In the genomic region with DNA sequence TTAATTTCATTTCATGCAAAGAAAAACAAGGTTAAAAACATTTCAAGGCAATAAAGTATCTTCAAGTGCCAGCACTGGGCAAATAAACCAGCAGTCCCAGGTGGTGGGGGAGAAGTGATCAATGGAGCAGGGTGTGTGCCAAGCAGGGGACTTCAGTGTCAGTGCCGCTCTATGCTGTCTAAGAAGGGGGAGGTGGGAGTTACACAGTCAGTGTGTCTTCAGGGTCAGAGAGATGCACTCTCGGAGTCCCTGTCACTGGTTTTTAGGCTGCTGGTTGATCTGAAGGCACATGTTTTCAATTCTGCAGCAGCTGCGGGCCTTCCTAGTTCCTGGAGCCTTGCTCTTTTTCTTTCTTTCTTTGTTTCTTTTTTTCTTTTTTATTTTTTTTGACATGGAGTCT, we compare ENCODE assay signal across 17 cellular contexts. TPM values are rescaled to one million over a fixed set of nuclear protein-coding genes. Genes with fewer than 3 reads are reported as not detected.
DNase-seq lines count a peak whose midpoint lies in the region; ATAC-seq and TF ChIP-seq lines count a peak whose summit lies in the region.
"Had no signal": no experiment of that assay in that cellular context is flagged by ENCODE, and none has a peak within 500 bp of the region (broad histone marks: within the 10 kb centered on the region; RNA-seq: fewer than 3 reads in every experiment).

No MANE protein-coding gene starts in this region.

- no peak overlapping the region for H3K18ac ChIP-seq in mesenchymal stem cell (ENCODE audit: low read depth in 1 of 2, low read length in 2 of 2)

- H3K4me3 Mint-ChIP-seq in progenitor cell of endocrine pancreas (ENCODE audit: low read depth): no peak overlapping the region
- H3K4me3 Mint-ChIP-seq: CD8-positive, alpha-beta memory T cell had no signal

- H2BK120ac ChIP-seq in mesenchymal stem cell (ENCODE audit: low read depth, low read length): no peak overlapping the region

- TF ChIP-seq CTCF in esophagus muscularis mucosa (IDR thresholded peaks at IDR 0.05) (no peak), progenitor cell of endocrine pancreas (IDR thresholded peaks at IDR 0.05; ENCODE audit: unreplicated experiment) (no peak)

- H2AK5ac ChIP-seq in mesenchymal stem cell (ENCODE audit: low read length, severe bottlenecking): no peak overlapping the region

- WGBS in mesenchymal stem cell: 86% methylated on average over 3 of the region's 3 CpGs
- 83% methylated on average over 3 of the region's 3 CpGs for WGBS in esophagus muscularis mucosa

- H3K9me3 Mint-ChIP-seq in progenitor cell of endocrine pancreas (ENCODE audit: low read depth): no peaks in the 10 kb centered on the region
- H3K9me3 Mint-ChIP-seq: CD8-positive, alpha-beta memory T cell had no signal

- peak; percentile 42 for DNase-seq in NCI-H1105 treated with DMSO at 0.1 percent for 48 hours (lab: John Stamatoyannopoulos, UW)
- no peak for DNase-seq in NCI-H1105 (lab: John Stamatoyannopoulos, UW)
- peak; percentile 71 for DNase-seq in DMS79 treated with DMSO at 0.1 percent for 48 hours (lab: John Stamatoyannopoulos, UW)
- DNase-seq in NCI-H345 (lab: John Stamatoyannopoulos, UW): peak; percentile 55
- DNase-seq in mesenchymal stem cell: no peak
- DNase-seq in esophagus muscularis mucosa (ENCODE audit: extremely low spot score): no peak
- DNase-seq in progenitor cell of endocrine pancreas (ENCODE audit: low spot score, unreplicated experiment): no peak
- DNase-seq: CD8-positive, alpha-beta memory T cell; DMS 273 treated with DMSO at 0.1 percent for 48 hours; EL; IMR-90; Kasumi-1; NCI-H1694; NCI-H748 treated with DMSO at 0.1 percent for 48 hours had no signal

- no peak overlapping the region for H3K23ac ChIP-seq in mesenchymal stem cell (ENCODE audit: low read length in 2 of 2)

- no peaks in the 10 kb centered on the region for H3K79me1 ChIP-seq in mesenchymal stem cell (replicated peaks; ENCODE audit: low read length, poor library complexity, severe bottlenecking)

- H3K9me3 ChIP-seq in mesenchymal stem cell (ENCODE audit: control insufficient read depth, low read length): no peaks in the 10 kb centered on the region
- H3K9me3 ChIP-seq in esophagus muscularis mucosa: no peaks in the 10 kb centered on the region

- no peak for TF ChIP-seq EP300 in esophagus muscularis mucosa (IDR thresholded peaks at IDR 0.05)

- H2BK15ac ChIP-seq in mesenchymal stem cell (ENCODE audit: low read depth, poor library complexity, severe bottlenecking): no peak overlapping the region

- no peak overlapping the region for H3K9ac ChIP-seq in mesenchymal stem cell (ENCODE audit: low read length)

- no peak overlapping the region for H4K8ac ChIP-seq in mesenchymal stem cell (ENCODE audit: low read length)

- H3K27me3 ChIP-seq in mesenchymal stem cell (ENCODE audit: control insufficient read depth in 1 of 2, insufficient read depth in 1 of 2, low read length in 2 of 2): peaks cover 3 to 15% of the 10 kb centered on the region in 2 experiments
- H3K27me3 ChIP-seq in esophagus muscularis mucosa: peaks cover 0 to 13% (median 0%) of the 10 kb centered on the region in 4 donors

- no peak overlapping the region for H4K91ac ChIP-seq in mesenchymal stem cell (ENCODE audit: low read length)

- H3K27me3 Mint-ChIP-seq in progenitor cell of endocrine pancreas: peaks cover 8% of the 10 kb centered on the region

- TF ChIP-seq POLR2A in esophagus muscularis mucosa (IDR thresholded peaks at IDR 0.05; ENCODE audit: low read depth): no peak

- H3K27ac Mint-ChIP-seq in progenitor cell of endocrine pancreas: no peak overlapping the region

- H3K4ac ChIP-seq in mesenchymal stem cell (ENCODE audit: low read depth in 1 of 2, low read length in 2 of 2): no peak overlapping the region

- peak overlapping the region; percentile 39 for H2AFZ ChIP-seq in mesenchymal stem cell (ENCODE audit: low read depth, low read length)

- peaks cover 3% of the 10 kb centered on the region for H3K4me1 Mint-ChIP-seq in progenitor cell of endocrine pancreas (ENCODE audit: low read depth)
- H3K4me1 Mint-ChIP-seq: CD8-positive, alpha-beta memory T cell had no signal

- no peak overlapping the region for H3K4me2 ChIP-seq in mesenchymal stem cell (ENCODE audit: low read length, poor library complexity, severe bottlenecking)

- intact Hi-C loops in esophagus muscularis mucosa (cut with DNase I): no loop called here

- H3K27ac ChIP-seq in mesenchymal stem cell (ENCODE audit: low read length, poor library complexity, severe bottlenecking) (no peak overlapping the region), esophagus muscularis mucosa (replicated peaks in 1 of 4) (no peak overlapping the region)
- H3K27ac ChIP-seq: 22Rv1 had no signal

- no peaks in the 10 kb centered on the region for H3K4me1 ChIP-seq in mesenchymal stem cell (ENCODE audit: control insufficient read depth, insufficient read depth, low read depth, low read length)
- H3K4me1 ChIP-seq in esophagus muscularis mucosa: no peaks in the 10 kb centered on the region

- H2BK5ac ChIP-seq in mesenchymal stem cell (ENCODE audit: low read depth, low read length, poor library complexity, severe bottlenecking): no peak overlapping the region

- H2BK12ac ChIP-seq in mesenchymal stem cell (ENCODE audit: low read length in 2 of 2): no peak overlapping the region

- peaks cover 3% of the 10 kb centered on the region for H3K36me3 Mint-ChIP-seq in progenitor cell of endocrine pancreas (ENCODE audit: insufficient read depth)

- no peak overlapping the region for H3K14ac ChIP-seq in mesenchymal stem cell (ENCODE audit: low read length in 2 of 2)

- no peak overlapping the region for H3K4me3 ChIP-seq in mesenchymal stem cell (ENCODE audit: insufficient read depth in 1 of 2, low read depth in 1 of 2, low read length in 2 of 2)
- no peak overlapping the region for H3K4me3 ChIP-seq in esophagus muscularis mucosa

- no peaks in the 10 kb centered on the region for H3K36me3 ChIP-seq in mesenchymal stem cell (ENCODE audit: control insufficient read depth in 1 of 2, insufficient read depth in 2 of 2, low read depth in 1 of 2, low read length in 2 of 2)
- H3K36me3 ChIP-seq in esophagus muscularis mucosa: no peaks in the 10 kb centered on the region

- no peak for ATAC-seq in HG02852 (IDR thresholded peaks at IDR 0.05; ENCODE audit: unreplicated experiment)

RNA-seq across cellular contexts. Expression of a gene that starts 57.2 kb away (rescaled TPM):
- 0.94 TPM for polyA plus RNA-seq in mesenchymal stem cell (2013, experiment 1 of 2)
- 1.1 TPM for polyA plus RNA-seq in mesenchymal stem cell (2013, experiment 2 of 2)
- total RNA-seq in esophagus muscularis mucosa: 1 to 10 TPM in 1 of 4 donors, under 1 TPM in 3; under 0.01 to 1.7 (median 0.43) TPM
- 2.8 and 4.6 TPM in 2 replicates for total RNA-seq in progenitor cell of endocrine pancreas
- total RNA-seq: HT-29 had no signal

Comparison
In these comparisons a context has a peak if more than half of its experiments do, and no peak if none do; other contexts are left out.
1. DNase-seq: peak in NCI-H1105 treated with DMSO at 0.1 percent for 48 hours (single experiment), DMS79 treated with DMSO at 0.1 percent for 48 hours (single experiment) and NCI-H345 (single experiment); none in NCI-H1105 (single experiment), mesenchymal stem cell (single experiment), esophagus muscularis mucosa (single experiment) and progenitor cell of endocrine pancreas (single experiment).